Comparison of ENCODE assay signal across 1 cellular context in genomic region chr1:70256664-70257063, GRCh38.
TF ChIP-seq lines count a peak whose summit lies in the region.

No MANE protein-coding gene starts in this region.

TF ChIP-seq in WTC11, 78 proteins besides CTCF, POLR2A, EP300 and RAD21 (continued from another document):
- no peak for TF ChIP-seq PREB (CRISPR knock-in tag; IDR thresholded peaks at IDR 0.05; ENCODE audit: borderline replicate concordance)
TF ChIP-seq in WTC11: peak in this region for 0.
